1 cellular context compared by ENCODE assay signal in genomic region chr1:45282346-45282745, GRCh38.
TF ChIP-seq lines count a peak whose summit lies in the region.

No MANE protein-coding gene starts in this region.

TF ChIP-seq in K562, 482 proteins besides CTCF, POLR2A, EP300 and RAD21:
- TF ChIP-seq SMARCC2 (IDR thresholded peaks at IDR 0.05; ENCODE audit: low read depth) (no peak), ZFPM2 (CRISPR knock-in tag; IDR thresholded peaks at IDR 0.05) (no peak), NFIX (CRISPR knock-in tag; IDR thresholded peaks at IDR 0.05; ENCODE audit: low read depth) (no peak), ZNF398 (CRISPR knock-in tag; IDR thresholded peaks at IDR 0.05) (no peak), CHD1 (IDR thresholded peaks at IDR 0.05; ENCODE audit: low read length) (no peak), ETV6 (IDR thresholded peaks at IDR 0.05; ENCODE audit: borderline replicate concordance in 1 of 2, low read depth in 2 of 2, low read length in 1 of 2) (no peak), ETV6 (CRISPR knock-in tag; IDR thresholded peaks at IDR 0.05; ENCODE audit: borderline replicate concordance) (no peak), ZNF316 (IDR thresholded peaks at IDR 0.05) (no peak), KLF6 (CRISPR knock-in tag; IDR thresholded peaks at IDR 0.05; ENCODE audit: borderline replicate concordance) (no peak), ZNF518B (CRISPR knock-in tag; IDR thresholded peaks at IDR 0.05) (no peak), CTCFL (IDR thresholded peaks at IDR 0.05; ENCODE audit: borderline replicate concordance, insufficient read depth, low read depth, low read length, poor library complexity, severe bottlenecking) (no peak), RFX5 (IDR thresholded peaks at IDR 0.05; ENCODE audit: low read depth, low read length) (no peak), ARHGAP35 (IDR thresholded peaks at IDR 0.05; ENCODE audit: partially characterized antibody) (no peak), RBM39 (optimal IDR thresholded peaks at IDR 0.05; ENCODE audit: low read depth, low read length) (no peak), ZMIZ1 (IDR thresholded peaks at IDR 0.05; ENCODE audit: low read depth in 2 of 2, low read length in 2 of 2) (no peak), SRSF3 (IDR thresholded peaks at IDR 0.05; ENCODE audit: insufficient read depth, low read length) (no peak)
- TF ChIP-seq, protein P1, sequence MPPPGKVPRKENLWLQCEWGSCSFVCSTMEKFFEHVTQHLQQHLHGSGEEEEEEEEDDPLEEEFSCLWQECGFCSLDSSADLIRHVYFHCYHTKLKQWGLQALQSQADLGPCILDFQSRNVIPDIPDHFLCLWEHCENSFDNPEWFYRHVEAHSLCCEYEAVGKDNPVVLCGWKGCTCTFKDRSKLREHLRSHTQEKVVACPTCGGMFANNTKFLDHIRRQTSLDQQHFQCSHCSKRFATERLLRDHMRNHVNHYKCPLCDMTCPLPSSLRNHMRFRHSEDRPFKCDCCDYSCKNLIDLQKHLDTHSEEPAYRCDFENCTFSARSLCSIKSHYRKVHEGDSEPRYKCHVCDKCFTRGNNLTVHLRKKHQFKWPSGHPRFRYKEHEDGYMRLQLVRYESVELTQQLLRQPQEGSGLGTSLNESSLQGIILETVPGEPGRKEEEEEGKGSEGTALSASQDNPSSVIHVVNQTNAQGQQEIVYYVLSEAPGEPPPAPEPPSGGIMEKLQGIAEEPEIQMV (tag; conservative IDR thresholded peaks at IDR 0.05; ENCODE audit: low read depth) = no peak
